8 cellular contexts compared by ENCODE assay signal in the genomic region with DNA sequence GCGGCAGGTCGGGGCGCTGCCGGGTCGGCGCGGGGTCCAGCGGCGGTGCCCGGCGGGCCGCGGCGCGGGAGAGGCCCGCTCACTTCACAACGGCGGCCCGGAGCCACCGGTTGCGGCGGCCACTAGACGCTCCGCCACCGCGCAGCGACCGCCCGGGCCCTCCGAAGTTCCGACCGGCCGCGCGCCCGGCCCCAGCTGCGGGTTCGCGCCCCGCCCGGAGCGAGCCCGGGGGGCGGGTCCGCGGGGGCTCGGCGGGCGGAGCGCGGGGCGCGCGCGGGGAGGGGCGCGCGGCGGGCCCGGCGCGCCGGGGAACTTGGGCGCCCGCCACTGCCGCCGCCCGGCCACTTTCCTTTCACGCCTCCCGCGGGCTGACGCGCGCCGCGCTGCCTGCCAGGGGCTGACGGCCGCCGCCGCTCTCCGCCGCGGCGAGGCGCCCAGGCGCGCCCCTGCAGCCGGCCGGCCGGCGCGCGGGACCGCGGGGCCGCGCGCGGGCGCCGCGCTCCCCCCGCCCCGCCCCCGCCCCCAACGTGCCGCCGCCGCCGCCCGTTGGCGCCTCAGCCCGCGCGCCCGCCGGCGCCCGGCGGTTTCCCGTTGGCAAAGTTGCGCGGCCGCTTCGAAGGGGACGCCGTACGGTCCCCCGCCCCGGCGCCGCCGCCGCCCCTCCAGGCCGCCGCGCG. TPM values are rescaled to one million over a fixed set of nuclear protein-coding genes. Genes with fewer than 3 reads are reported as not detected.
DNase-seq lines count a peak whose midpoint lies in the region; ATAC-seq and TF ChIP-seq lines count a peak whose summit lies in the region.

No MANE protein-coding gene starts in this region.

- H3K4me3 Mint-ChIP-seq in stimulated activated memory B cell treated with anti-CD40 and anti-IgM and Interleukin-4, amounts not matched to agents 10 μg/mL and 1 μg/mL and 100 μg/mL, for 72 hours: peak overlapping the region; percentile 97

- H3K27me3 Mint-ChIP-seq in stimulated activated memory B cell treated with anti-CD40 and anti-IgM and Interleukin-4, amounts not matched to agents 10 μg/mL and 1 μg/mL and 100 μg/mL, for 72 hours: no peaks in the 10 kb centered on the region

- H3K4me3 ChIP-seq in mucosa of descending colon: peak overlapping the region; percentile 88

- no peaks in the 10 kb centered on the region for H3K9me3 Mint-ChIP-seq in stimulated activated memory B cell treated with anti-CD40 and anti-IgM and Interleukin-4, amounts not matched to agents 10 μg/mL and 1 μg/mL and 100 μg/mL, for 72 hours

- no peaks in the 10 kb centered on the region for H3K9me3 ChIP-seq in mucosa of descending colon

- in situ Hi-C loops in GM13976 (cut with MboI; ENCODE audit: low sequenced_read_pairs, unreplicated experiment): no loop called here

- TF ChIP-seq CTCF in GM13976 (IDR thresholded peaks at IDR 0.05; ENCODE audit: borderline replicate concordance, control extremely low read depth, extremely low read depth, insufficient read depth, missing control alignments) (peak; percentile 18), mucosa of descending colon (IDR thresholded peaks at IDR 0.05) (no peak)

- H3K36me3 Mint-ChIP-seq in stimulated activated memory B cell treated with anti-CD40 and anti-IgM and Interleukin-4, amounts not matched to agents 10 μg/mL and 1 μg/mL and 100 μg/mL, for 72 hours: no peaks in the 10 kb centered on the region

- H3K36me3 ChIP-seq in mucosa of descending colon (ENCODE audit: low read depth): no peaks in the 10 kb centered on the region

- H3K4me1 Mint-ChIP-seq in stimulated activated memory B cell treated with anti-CD40 and anti-IgM and Interleukin-4, amounts not matched to agents 10 μg/mL and 1 μg/mL and 100 μg/mL, for 72 hours: peaks cover 40% of the 10 kb centered on the region

- H3K27ac Mint-ChIP-seq in stimulated activated memory B cell treated with anti-CD40 and anti-IgM and Interleukin-4, amounts not matched to agents 10 μg/mL and 1 μg/mL and 100 μg/mL, for 72 hours: peak overlapping the region; percentile 95

- ATAC-seq in mucosa of descending colon: peak; percentile 68
- ATAC-seq in stimulated activated memory B cell treated with anti-CD40 and anti-IgM and Interleukin-4, amounts not matched to agents 10 μg/mL and 1 μg/mL and 100 μg/mL, for 72 hours: peak; percentile 78

- H3K4me1 ChIP-seq in mucosa of descending colon (ENCODE audit: low read depth): peaks cover 7% of the 10 kb centered on the region

- intact Hi-C loops in mucosa of descending colon (cut with DNase I, micrococcal nuclease): no loop called here

- peak; percentile 87 for DNase-seq in GM13976 (ENCODE audit: low spot score)
- peak; percentile 56 for DNase-seq in HCEC 1CT
- DNase-seq in NCI-H1105 treated with DMSO at 0.1 percent for 48 hours (lab: John Stamatoyannopoulos, UW): peak; percentile 29
- peak; percentile 75 for DNase-seq in activated CD8-positive, alpha-beta memory T cell treated with anti-CD3 and anti-CD28 coated beads, Interleukin-2, amount 50 U/mL, for 48 hours
- DNase-seq in epidermal melanocyte (ENCODE audit: insufficient read length, low spot score): peak; percentile 64
- DNase-seq in mucosa of descending colon: peak; percentile 61 to 75 (median 74)
- DNase-seq in cerebellar nuclear complex (lab: John Stamatoyannopoulos, UW): no peak

RNA-seq across cellular contexts. Expression of gene SFMBT1, which starts 0.6 kb away (rescaled TPM):
- total RNA-seq in mucosa of descending colon: 10 to 100 TPM; 19.7 to 22.8 (median 19.8) TPM

Comparison
In these comparisons a context has a peak if more than half of its experiments do, and no peak if none do; other contexts are left out.
1. DNase-seq: peak in GM13976 (single experiment), HCEC 1CT (single experiment), NCI-H1105 treated with DMSO at 0.1 percent for 48 hours (single experiment), activated CD8-positive, alpha-beta memory T cell treated with anti-CD3 and anti-CD28 coated beads, Interleukin-2, amount 50 U/mL, for 48 hours (single experiment), epidermal melanocyte (single experiment) and mucosa of descending colon (3 of 3); none in cerebellar nuclear complex (0 of 2).